29 cellular contexts compared by ENCODE assay signal in the genomic region with DNA sequence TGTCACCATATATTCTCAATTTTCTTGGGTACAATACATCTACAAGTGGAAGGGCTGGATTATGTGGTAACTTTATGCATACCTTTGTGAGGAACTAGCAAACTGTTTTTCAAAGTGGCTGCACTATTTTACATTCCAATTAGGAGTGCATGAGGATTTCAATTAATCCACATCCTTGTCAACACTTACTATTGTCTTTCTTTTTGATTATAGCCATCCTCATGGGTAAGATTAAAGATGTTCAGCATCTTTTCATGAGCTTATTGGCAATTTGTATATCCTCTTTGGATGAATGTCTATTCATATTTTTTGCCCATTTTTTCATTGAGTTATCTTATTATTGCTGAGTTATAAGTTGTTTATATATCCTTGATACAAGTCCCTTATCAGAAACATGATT.
"Had no signal": no experiment of that assay in that cellular context is flagged by ENCODE, and none has a peak within 500 bp of the region (broad histone marks: within the 10 kb centered on the region; RNA-seq: fewer than 3 reads in every experiment).

No MANE protein-coding gene starts in this region.

- H3K36me3 Mint-ChIP-seq: stimulated activated effector memory CD8-positive, alpha-beta T cell treated with anti-CD3 and anti-CD28 coated beads, Interleukin-12 subunit alpha, Interleukin-12 subunit beta, amount 100 ng/mL, for 72 hours had no signal

- H3K27me3 Mint-ChIP-seq: stimulated activated memory B cell treated with anti-CD40 and anti-IgM and Interleukin-4, amounts not matched to agents 10 μg/mL and 1 μg/mL and 100 μg/mL, for 72 hours; stimulated activated naive B cell treated with anti-CD40 and anti-IgM and Interleukin-4, amounts not matched to agents 10 μg/mL and 1 μg/mL and 100 μg/mL, for 72 hours; stimulated activated naive CD8-positive, alpha-beta T cell treated with anti-CD3 and anti-CD28 coated beads, Interleukin-15, amount 100 ng/mL, for 72 hours; stimulated activated naive CD8-positive, alpha-beta T cell treated with anti-CD3 and anti-CD28 coated beads, Interleukin-15, Interleukin-2, amounts not matched to agents 100 ng/mL and 50 ng/mL, for 24 hours; type B pancreatic cell had no signal

- H3K4me3 ChIP-seq: stomach, suprapubic skin, testis, thoracic aorta, thyroid gland, tibial artery, tibial nerve, transverse colon, upper lobe of left lung, upper lobe of right lung, uterus, vagina had no signal

- H3K4me1 ChIP-seq: stomach, suprapubic skin, testis, thyroid gland, tibial artery, tibial nerve, transverse colon, upper lobe of left lung, upper lobe of right lung, uterus, vagina had no signal

- H3K4me3 Mint-ChIP-seq: stimulated activated effector memory CD8-positive, alpha-beta T cell treated with anti-CD3 and anti-CD28 coated beads, Interleukin-12 subunit alpha, Interleukin-12 subunit beta, amount 100 ng/mL, for 72 hours; stimulated activated memory B cell treated with anti-CD40 and anti-IgM and Interleukin-4, amounts not matched to agents 10 μg/mL and 1 μg/mL and 100 μg/mL, for 72 hours; stimulated activated naive B cell treated with anti-CD40 and anti-IgM and Interleukin-4, amounts not matched to agents 10 μg/mL and 1 μg/mL and 100 μg/mL, for 72 hours; stimulated activated naive CD8-positive, alpha-beta T cell treated with anti-CD3 and anti-CD28 coated beads, Interleukin-15, amount 100 ng/mL, for 72 hours; stimulated activated naive CD8-positive, alpha-beta T cell treated with anti-CD3 and anti-CD28 coated beads, Interleukin-15, Interleukin-2, amounts not matched to agents 100 ng/mL and 50 ng/mL, for 24 hours; type B pancreatic cell had no signal

- H3K36me3 ChIP-seq: suprapubic skin, thoracic aorta, thyroid gland, tibial artery, transverse colon, upper lobe of left lung, upper lobe of right lung, uterus, vagina had no signal

- DNase-seq: stimulated activated CD4-positive, alpha-beta T cell treated with anti-CD3 and anti-CD28 coated beads, Interleukin-2, amount 100 ng/mL, for 48 hours; stimulated activated CD4-positive, alpha-beta T cell treated with anti-CD3 and anti-CD28 coated beads, Interleukin-4, amount 100 ng/mL, for 1 hour; stimulated activated CD4-positive, alpha-beta T cell treated with anti-CD3 and anti-CD28 coated beads, Interleukin-4, amount 100 ng/mL, for 24 hours; stimulated activated CD4-positive, alpha-beta T cell treated with anti-CD3 and anti-CD28 coated beads, Interleukin-4, amount 100 ng/mL, for 4 hours; stimulated activated CD8-positive, alpha-beta memory T cell treated with anti-CD3 and anti-CD28 coated beads, Interleukin-4, amount 100 ng/mL, for 48 hours; stimulated activated naive B cell treated with anti-CD40 and anti-IgM and Interleukin-4, amounts not matched to agents 10 μg/mL and 1 μg/mL and 100 μg/mL, for 72 hours; stimulated activated naive CD4-positive, alpha-beta T cell; stimulated activated naive CD4-positive, alpha-beta T cell treated with Interleukin-2 at 50 U/mL for 16 hours; stimulated activated naive CD8-positive, alpha-beta T cell treated with anti-CD3 and anti-CD28 coated beads, Interleukin-15, amount 100 ng/mL, for 72 hours; stimulated activated naive CD8-positive, alpha-beta T cell treated with anti-CD3 and anti-CD28 coated beads, Interleukin-15, Interleukin-2, amounts not matched to agents 100 U/mL and 50 U/mL, for 24 hours; stomach; substantia nigra; testis; thyroid gland; tibial artery; transverse colon; trophoblast cell; upper lobe of left lung; upper lobe of right lung; uterus had no signal

- H3K27ac Mint-ChIP-seq: stimulated activated effector memory CD8-positive, alpha-beta T cell treated with anti-CD3 and anti-CD28 coated beads, Interleukin-12 subunit alpha, Interleukin-12 subunit beta, amount 100 ng/mL, for 72 hours; stimulated activated memory B cell treated with anti-CD40 and anti-IgM and Interleukin-4, amounts not matched to agents 10 μg/mL and 1 μg/mL and 100 μg/mL, for 72 hours; stimulated activated naive B cell treated with anti-CD40 and anti-IgM and Interleukin-4, amounts not matched to agents 10 μg/mL and 1 μg/mL and 100 μg/mL, for 72 hours; stimulated activated naive CD8-positive, alpha-beta T cell treated with anti-CD3 and anti-CD28 coated beads, Interleukin-15, amount 100 ng/mL, for 72 hours; stimulated activated naive CD8-positive, alpha-beta T cell treated with anti-CD3 and anti-CD28 coated beads, Interleukin-15, Interleukin-2, amounts not matched to agents 100 ng/mL and 50 ng/mL, for 24 hours; type B pancreatic cell had no signal

- FAIRE-seq: urothelium cell line had no signal

- H3K9me3 ChIP-seq: testis, thyroid gland had no signal

- H3K4me1 Mint-ChIP-seq: stimulated activated effector memory CD8-positive, alpha-beta T cell treated with anti-CD3 and anti-CD28 coated beads, Interleukin-12 subunit alpha, Interleukin-12 subunit beta, amount 100 ng/mL, for 72 hours; stimulated activated memory B cell treated with anti-CD40 and anti-IgM and Interleukin-4, amounts not matched to agents 10 μg/mL and 1 μg/mL and 100 μg/mL, for 72 hours; stimulated activated naive B cell treated with anti-CD40 and anti-IgM and Interleukin-4, amounts not matched to agents 10 μg/mL and 1 μg/mL and 100 μg/mL, for 72 hours; stimulated activated naive CD8-positive, alpha-beta T cell treated with anti-CD3 and anti-CD28 coated beads, Interleukin-15, amount 100 ng/mL, for 72 hours had no signal

- ATAC-seq: stimulated activated effector memory CD8-positive, alpha-beta T cell treated with anti-CD3 and anti-CD28 coated beads, Interleukin-12 subunit alpha, Interleukin-12 subunit beta, amount 100 ng/mL, for 72 hours; stimulated activated memory B cell treated with anti-CD40 and anti-IgM and Interleukin-4, amounts not matched to agents 10 μg/mL and 1 μg/mL and 100 μg/mL, for 72 hours; stimulated activated naive B cell treated with anti-CD40 and anti-IgM and Interleukin-4, amounts not matched to agents 10 μg/mL and 1 μg/mL and 100 μg/mL, for 72 hours; stimulated activated naive CD8-positive, alpha-beta T cell treated with anti-CD3 and anti-CD28 coated beads, Interleukin-15, amount 100 ng/mL, for 72 hours; stimulated activated naive CD8-positive, alpha-beta T cell treated with anti-CD3 and anti-CD28 coated beads, Interleukin-15, Interleukin-2, amounts not matched to agents 100 U/mL and 50 U/mL, for 24 hours; upper lobe of right lung had no signal

- H3K27ac ChIP-seq: stomach, suprapubic skin, testis, thoracic aorta, thyroid gland, tibial artery, tibial nerve, transverse colon, upper lobe of left lung, upper lobe of right lung, uterus, vagina had no signal

- H3K27me3 ChIP-seq: stomach, suprapubic skin, testis, thyroid gland, tibial artery, tibial nerve, transverse colon, upper lobe of left lung, upper lobe of right lung, uterus, vagina had no signal
